Comparison of ENCODE assay signal across 14 cellular contexts in the genomic region with DNA sequence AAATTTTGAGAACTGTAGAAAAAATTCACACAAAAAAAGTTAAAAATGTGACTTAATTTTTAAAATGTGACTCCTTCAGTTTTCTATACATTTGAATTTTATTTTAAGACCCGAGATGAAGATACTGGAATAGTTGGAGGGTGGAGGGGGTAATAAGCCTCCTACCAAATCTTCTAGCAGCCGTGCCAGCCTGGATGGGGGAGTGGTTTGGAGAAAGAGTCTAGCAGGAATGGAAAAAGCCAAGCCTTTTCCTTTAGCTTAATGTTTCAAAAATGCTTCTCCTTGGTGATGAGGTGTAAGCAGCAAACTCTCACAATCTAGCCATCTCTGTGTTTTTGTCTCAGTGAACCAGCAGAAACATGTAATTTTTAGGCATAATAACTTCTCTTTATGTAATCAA. TPM values are rescaled to one million over a fixed set of nuclear protein-coding genes. Genes with fewer than 3 reads are reported as not detected.
DNase-seq lines count a peak whose midpoint lies in the region; ATAC-seq, FAIRE-seq and TF ChIP-seq lines count a peak whose summit lies in the region.
"Had no signal": no experiment of that assay in that cellular context is flagged by ENCODE, and none has a peak within 500 bp of the region (broad histone marks: within the 10 kb centered on the region; RNA-seq: fewer than 3 reads in every experiment).

No MANE protein-coding gene starts in this region.

- H3K27ac ChIP-seq in CD4-positive, alpha-beta T cell (ENCODE audit: low read depth, low read length): no peak overlapping the region
- peak overlapping the region; percentile 17 for H3K27ac ChIP-seq in naive thymus-derived CD4-positive, alpha-beta T cell (ENCODE audit: low read depth, low read length)
- H3K27ac ChIP-seq: A549 had no signal

- H3K4me1 ChIP-seq in naive thymus-derived CD4-positive, alpha-beta T cell (ENCODE audit: control insufficient read depth in 2 of 2, insufficient read depth in 2 of 2, low read length in 2 of 2): peaks cover 0 to 31% of the 10 kb centered on the region in 2 donors
- H3K4me1 ChIP-seq: A549 had no signal

- H3K36me3 ChIP-seq in naive thymus-derived CD4-positive, alpha-beta T cell (ENCODE audit: control insufficient read depth in 2 of 3, insufficient read depth in 3 of 3, low read length in 3 of 3): peaks cover 14 to 87% (median 56%) of the 10 kb centered on the region in 3 experiments

- H3K9me3 ChIP-seq in CD4-positive, alpha-beta T cell (ENCODE audit: control insufficient read depth, low read length): no peaks in the 10 kb centered on the region
- no peaks in the 10 kb centered on the region for H3K9me3 ChIP-seq in naive thymus-derived CD4-positive, alpha-beta T cell (ENCODE audit: control insufficient read depth in 2 of 3, low read length in 3 of 3)
- H3K9me3 ChIP-seq: A549, MG63 had no signal

- peaks cover 40% of the 10 kb centered on the region for H3K4me1 Mint-ChIP-seq in activated CD8-positive, alpha-beta memory T cell treated with anti-CD3 and anti-CD28 coated beads, Interleukin-2, amount 10 ng/mL, durations not matched to agents 7 days and 5 days
- peaks cover 73% of the 10 kb centered on the region for H3K4me1 Mint-ChIP-seq in CD4-positive, alpha-beta T cell (ENCODE audit: low read depth)
- H3K4me1 Mint-ChIP-seq in activated CD4-positive, alpha-beta memory T cell treated with anti-CD3 and anti-CD28 coated beads, Interleukin-2, amount 10 ng/mL, durations not matched to agents 7 days and 5 days: peaks cover 55% of the 10 kb centered on the region
- H3K4me1 Mint-ChIP-seq in naive thymus-derived CD4-positive, alpha-beta T cell: peaks cover 33 to 75% (median 62%) of the 10 kb centered on the region in 7 donors

- CTCF ChIA-PET in activated CD8-positive, alpha-beta memory T cell treated with anti-CD3 and anti-CD28 coated beads, Interleukin-2, amount 10 ng/mL, durations not matched to agents 7 days and 5 days (lab: Charles Lee): interaction anchor here (1.1 to 1.2 kb wide), 2 partner anchors 12 to 36 kb away, joined by 3 read pairs; no protein-coding TSS in a partner anchor
- CTCF ChIA-PET in CD4-positive, alpha-beta T cell (lab: Charles Lee): interaction anchor here (1.0 kb wide), 1 partner anchor 18 kb away, joined by 3 read pairs; no protein-coding TSS in a partner anchor
- CTCF ChIA-PET in activated CD4-positive, alpha-beta memory T cell treated with anti-CD3 and anti-CD28 coated beads, Interleukin-2, amount 10 ng/mL, durations not matched to agents 7 days and 5 days (lab: Charles Lee): interaction anchor here (1.0 to 1.9 kb wide), 2 partner anchors 23 to 42 kb away, joined by 3 to 8 read pairs; no protein-coding TSS in a partner anchor
- CTCF ChIA-PET in naive thymus-derived CD4-positive, alpha-beta T cell (lab: Charles Lee): interaction anchor here (2.9 kb wide), 1 partner anchor 42 kb away, joined by 11 read pairs; no protein-coding TSS in a partner anchor

- POLR2A ChIA-PET in CD4-positive, alpha-beta T cell (lab: Charles Lee): interaction anchor here (0.9 to 2.5 kb wide), 4 partner anchors 9 to 41 kb away, joined by 3 to 10 read pairs (median 6); no protein-coding TSS in a partner anchor
- POLR2A ChIA-PET in activated CD4-positive, alpha-beta memory T cell treated with anti-CD3 and anti-CD28 coated beads, Interleukin-2, amount 10 ng/mL, durations not matched to agents 7 days and 5 days (lab: Charles Lee): interaction anchor here (0.7 to 8.2 kb wide), 4 partner anchors 10 to 157 kb away, joined by 3 to 72 read pairs (median 3); partner anchors contain the start of gene CASP8
- POLR2A ChIA-PET in naive thymus-derived CD4-positive, alpha-beta T cell (lab: Charles Lee): interaction anchor here (0.6 to 1.4 kb wide), 5 partner anchors 10 to 595 kb away, joined by 3 to 5 read pairs (median 3); partner anchors contain the start of gene CASP8

- no peaks in the 10 kb centered on the region for H3K27me3 Mint-ChIP-seq in activated CD8-positive, alpha-beta memory T cell treated with anti-CD3 and anti-CD28 coated beads, Interleukin-2, amount 10 ng/mL, durations not matched to agents 7 days and 5 days
- H3K27me3 Mint-ChIP-seq in CD4-positive, alpha-beta T cell: no peaks in the 10 kb centered on the region
- H3K27me3 Mint-ChIP-seq in activated CD4-positive, alpha-beta memory T cell treated with anti-CD3 and anti-CD28 coated beads, Interleukin-2, amount 10 ng/mL, durations not matched to agents 7 days and 5 days: no peaks in the 10 kb centered on the region
- no peaks in the 10 kb centered on the region for H3K27me3 Mint-ChIP-seq in naive thymus-derived CD4-positive, alpha-beta T cell

- intact Hi-C loops in CD4-positive, alpha-beta T cell (cut with DNase I, micrococcal nuclease): loop anchor here (5.0 kb wide), 2 partner anchors 38 to 87 kb away; no protein-coding TSS in a partner anchor
- intact Hi-C loops in naive thymus-derived CD4-positive, alpha-beta T cell (cut with micrococcal nuclease): loop anchor here in 1 of 2 donors (1.0 to 5.0 kb wide), 3 partner anchors 17 to 93 kb away; partner anchors contain the start of gene CASP10

- no peaks in the 10 kb centered on the region for H3K27me3 ChIP-seq in CD4-positive, alpha-beta T cell (ENCODE audit: control insufficient read depth, insufficient read depth, low read length)
- H3K27me3 ChIP-seq in naive thymus-derived CD4-positive, alpha-beta T cell (ENCODE audit: control insufficient read depth in 2 of 2, insufficient read depth in 2 of 2, low read length in 2 of 2): no peaks in the 10 kb centered on the region
- H3K27me3 ChIP-seq: MG63 had no signal

- H3K9me3 Mint-ChIP-seq in activated CD8-positive, alpha-beta memory T cell treated with anti-CD3 and anti-CD28 coated beads, Interleukin-2, amount 10 ng/mL, durations not matched to agents 7 days and 5 days (ENCODE audit: low read depth): peaks cover 2% of the 10 kb centered on the region
- H3K9me3 Mint-ChIP-seq in CD4-positive, alpha-beta T cell: no peaks in the 10 kb centered on the region
- no peaks in the 10 kb centered on the region for H3K9me3 Mint-ChIP-seq in activated CD4-positive, alpha-beta memory T cell treated with anti-CD3 and anti-CD28 coated beads, Interleukin-2, amount 10 ng/mL, durations not matched to agents 7 days and 5 days
- H3K9me3 Mint-ChIP-seq in naive thymus-derived CD4-positive, alpha-beta T cell: no peaks in the 10 kb centered on the region

- H3K27ac Mint-ChIP-seq in activated CD8-positive, alpha-beta memory T cell treated with anti-CD3 and anti-CD28 coated beads, Interleukin-2, amount 10 ng/mL, durations not matched to agents 7 days and 5 days: peak overlapping the region; percentile 30
- H3K27ac Mint-ChIP-seq in CD4-positive, alpha-beta T cell: peak overlapping the region; percentile 70
- peak overlapping the region; percentile 8 for H3K27ac Mint-ChIP-seq in activated CD4-positive, alpha-beta memory T cell treated with anti-CD3 and anti-CD28 coated beads, Interleukin-2, amount 10 ng/mL, durations not matched to agents 7 days and 5 days
- peak overlapping the region in 8 of 9 donors; percentile 41 to 85 (median 69) for H3K27ac Mint-ChIP-seq in naive thymus-derived CD4-positive, alpha-beta T cell

- no peak for TF ChIP-seq POLR2A in GM12891 (IDR thresholded peaks at IDR 0.05; ENCODE audit: low read depth, low read length)

- DNase-seq in activated CD8-positive, alpha-beta memory T cell treated with anti-CD3 and anti-CD28 coated beads, Interleukin-2, amount 10 ng/mL, durations not matched to agents 7 days and 5 days: no peak
- DNase-seq in activated CD8-positive, alpha-beta memory T cell treated with anti-CD3 and anti-CD28 coated beads, Interleukin-2, amount 50 U/mL, for 48 hours: no peak
- DNase-seq in CD4-positive, alpha-beta T cell: no peak
- DNase-seq in activated CD4-positive, alpha-beta memory T cell treated with anti-CD3 and anti-CD28 coated beads, Interleukin-2, amount 10 ng/mL, durations not matched to agents 7 days and 5 days: no peak
- no peak for DNase-seq in naive thymus-derived CD4-positive, alpha-beta T cell
- DNase-seq in GM12891 (ENCODE audit: insufficient read length, low spot score) (no peak), superior temporal gyrus (ENCODE audit: extremely low spot score) (no peak)
- DNase-seq: MG63, NCI-H1092 treated with DMSO at 0.1 percent for 48 hours, NCI-H1694 treated with DMSO at 0.1 percent for 48 hours, NCI-H69 had no signal

- FAIRE-seq in GM12891 (lab: Jason Lieb, UNC): no peak
- FAIRE-seq: A549, H1 had no signal

- no peak overlapping the region for H3K4me3 ChIP-seq in naive thymus-derived CD4-positive, alpha-beta T cell (ENCODE audit: low read length)
- H3K4me3 ChIP-seq: A549, MG63 had no signal

- no peak for ATAC-seq in activated CD8-positive, alpha-beta memory T cell treated with anti-CD3 and anti-CD28 coated beads, Interleukin-2, amount 10 ng/mL, durations not matched to agents 7 days and 5 days
- ATAC-seq in CD4-positive, alpha-beta T cell (ENCODE audit: poor library complexity): no peak
- no peak for ATAC-seq in naive thymus-derived CD4-positive, alpha-beta T cell
- no peak for ATAC-seq in GM21423 (IDR thresholded peaks at IDR 0.05; ENCODE audit: unreplicated experiment)
- ATAC-seq: A549 had no signal

- H3K36me3 Mint-ChIP-seq in activated CD8-positive, alpha-beta memory T cell treated with anti-CD3 and anti-CD28 coated beads, Interleukin-2, amount 10 ng/mL, durations not matched to agents 7 days and 5 days: peaks cover 80% of the 10 kb centered on the region
- H3K36me3 Mint-ChIP-seq in CD4-positive, alpha-beta T cell (ENCODE audit: low read depth): peaks cover 100% of the 10 kb centered on the region
- peaks cover 91% of the 10 kb centered on the region for H3K36me3 Mint-ChIP-seq in activated CD4-positive, alpha-beta memory T cell treated with anti-CD3 and anti-CD28 coated beads, Interleukin-2, amount 10 ng/mL, durations not matched to agents 7 days and 5 days (ENCODE audit: low read depth)
- peaks cover 24 to 68% (median 51%) of the 10 kb centered on the region in 5 donors for H3K36me3 Mint-ChIP-seq in naive thymus-derived CD4-positive, alpha-beta T cell

- no peak for TF ChIP-seq CTCF in CD4-positive, alpha-beta T cell (IDR thresholded peaks at IDR 0.05)

- H3K4me3 Mint-ChIP-seq in activated CD8-positive, alpha-beta memory T cell treated with anti-CD3 and anti-CD28 coated beads, Interleukin-2, amount 10 ng/mL, durations not matched to agents 7 days and 5 days: no peak overlapping the region
- no peak overlapping the region for H3K4me3 Mint-ChIP-seq in CD4-positive, alpha-beta T cell
- no peak overlapping the region for H3K4me3 Mint-ChIP-seq in activated CD4-positive, alpha-beta memory T cell treated with anti-CD3 and anti-CD28 coated beads, Interleukin-2, amount 10 ng/mL, durations not matched to agents 7 days and 5 days
- no peak overlapping the region for H3K4me3 Mint-ChIP-seq in naive thymus-derived CD4-positive, alpha-beta T cell

RNA-seq across cellular contexts. Expression of gene CASP8, which starts 14.7 kb away (rescaled TPM):
- total RNA-seq in activated CD8-positive, alpha-beta memory T cell treated with anti-CD3 and anti-CD28 coated beads, Interleukin-2, amount 10 ng/mL, durations not matched to agents 7 days and 5 days: 10 to 100 TPM; 77.3 to 90.0 TPM
- 100 to 1,000 TPM; 172 to 175 TPM for total RNA-seq in CD4-positive, alpha-beta T cell
- total RNA-seq in activated CD4-positive, alpha-beta memory T cell treated with anti-CD3 and anti-CD28 coated beads, Interleukin-2, amount 10 ng/mL, durations not matched to agents 7 days and 5 days: 100 to 1,000 TPM in 1 of 2 experiments, 10 to 100 TPM in 1; 99.8 to 102 TPM
- 100 to 1,000 TPM in 3 of 5 experiments, 10 to 100 TPM in 2; 84.9 to 159 (median 150) TPM for total RNA-seq in naive thymus-derived CD4-positive, alpha-beta T cell
- polyA plus RNA-seq in naive thymus-derived CD4-positive, alpha-beta T cell: 10 to 100 TPM; 38.9 to 78.1 TPM
- polyA plus RNA-seq in GM12891 (2012; ENCODE audit: low read depth, missing spikeins): 9.9 TPM

Comparison
In these comparisons a context has a peak if more than half of its experiments do, and no peak if none do; other contexts are left out.
1. H3K27ac Mint-ChIP-seq: peak in every context shown above with its lines; median percentile 70 in CD4-positive, alpha-beta T cell; 69 in naive thymus-derived CD4-positive, alpha-beta T cell; 30 in activated CD8-positive, alpha-beta memory T cell treated with anti-CD3 and anti-CD28 coated beads, Interleukin-2, amount 10 ng/mL, durations not matched to agents 7 days and 5 days; 8 in activated CD4-positive, alpha-beta memory T cell treated with anti-CD3 and anti-CD28 coated beads, Interleukin-2, amount 10 ng/mL, durations not matched to agents 7 days and 5 days.